In genomic region chr5:19538607-19539006, GRCh38 we compare ENCODE assay signal across 1 cellular context.
TF ChIP-seq lines count a peak whose summit lies in the region.

No MANE protein-coding gene starts in this region.

TF ChIP-seq in WTC11, 78 proteins besides CTCF, POLR2A, EP300 and RAD21 (continued from another document):
- TF ChIP-seq E2F4 (CRISPR knock-in tag; IDR thresholded peaks at IDR 0.05; ENCODE audit: borderline replicate concordance, low read depth) (no peak), OVOL2 (CRISPR knock-in tag; IDR thresholded peaks at IDR 0.05; ENCODE audit: borderline replicate concordance) (no peak)
TF ChIP-seq in WTC11: peak in this region for 0.
